Comparison of ENCODE assay signal across 26 cellular contexts in genomic region chr4:67940505-67940904, GRCh38. TPM values are rescaled to one million over a fixed set of nuclear protein-coding genes. Genes with fewer than 3 reads are reported as not detected.
DNase-seq lines count a peak whose midpoint lies in the region; ATAC-seq, FAIRE-seq and TF ChIP-seq lines count a peak whose summit lies in the region.
"Had no signal": no experiment of that assay in that cellular context is flagged by ENCODE, and none has a peak within 500 bp of the region (broad histone marks: within the 10 kb centered on the region; RNA-seq: fewer than 3 reads in every experiment).

No MANE protein-coding gene starts in this region.

- BruUV-seq in mammary epithelial cell (replicated peaks; lab: Mats Ljungman, UMichigan) (no TSS peak), MCF 10A (replicated peaks; lab: Mats Ljungman, UMichigan) (no TSS peak)

- in situ Hi-C loops in mammary epithelial cell (cut with MboI; ENCODE audit: low sequenced_read_pairs in 2 of 2): no loop called here

- H3K9me3 ChIP-seq in mammary epithelial cell (replicated peaks; ENCODE audit: insufficient read depth, low read length) (no peaks in the 10 kb centered on the region), esophagus (ENCODE audit: control insufficient read depth in 2 of 2, insufficient read depth in 1 of 2, low read depth in 1 of 2, low read length in 1 of 2) (no peaks in the 10 kb centered on the region)
- H3K9me3 ChIP-seq: A549, BE2C, HAP-1 had no signal

- no peaks in the 10 kb centered on the region for H3K9me3 Mint-ChIP-seq in MCF 10A (ENCODE audit: unreplicated experiment)

- no peak overlapping the region for H3K4me2 ChIP-seq in mammary epithelial cell (ENCODE audit: insufficient read depth, low read depth, low read length)
- H3K4me2 ChIP-seq: A549; BLaER1 treated with 17β-estradiol and CSF1 and Interleukin-3, amounts not matched to agents 10 nM and 100 nM had no signal

- no peaks in the 10 kb centered on the region for H3K36me3 ChIP-seq in mammary epithelial cell (ENCODE audit: insufficient read depth, low read length)
- no peaks in the 10 kb centered on the region for H3K36me3 ChIP-seq in bronchial epithelial cell (ENCODE audit: control insufficient read depth, insufficient read depth, low read length)
- no peaks in the 10 kb centered on the region for H3K36me3 ChIP-seq in esophagus (ENCODE audit: control insufficient read depth in 2 of 2, insufficient read depth in 2 of 2, low read length in 1 of 2)
- H3K36me3 ChIP-seq: BE2C; BLaER1 treated with 17β-estradiol and CSF1 and Interleukin-3, amounts not matched to agents 10 nM and 100 nM; HAP-1 had no signal

- DNase-seq in mammary epithelial cell: peak; percentile 37
- DNase-seq in MCF 10A (ENCODE audit: unreplicated experiment): no peak
- peak; percentile 46 for DNase-seq in bronchial epithelial cell (ENCODE audit: low read depth)
- DNase-seq in foreskin keratinocyte: no peak
- DNase-seq in activated effector memory CD4-positive, alpha-beta T cell treated with Interleukin-2 at 50 U/mL for 16 hours: no peak
- DNase-seq in putamen (ENCODE audit: low spot score): no peak
- DNase-seq: 8988T; ACHN; AML-193; BE2C; Calu3; CD4-positive, alpha-beta T cell; COR-L47; DMS53; DMS79 treated with DMSO at 0.1 percent for 48 hours; GOT3; HFFc6 had no signal

- intact Hi-C loops in mammary epithelial cell (cut with micrococcal nuclease) (no loop called here), MCF 10A (cut with micrococcal nuclease) (no loop called here)

- TF ChIP-seq CTCF in mammary epithelial cell (conservative IDR thresholded peaks at IDR 0.05 in 1 of 2, IDR thresholded peaks at IDR 0.05 in 1 of 2; ENCODE audit: extremely low read depth in 1 of 2, insufficient read depth in 1 of 2, low read depth in 1 of 2, low read length in 2 of 2): no peak
- no peak for TF ChIP-seq CTCF in MCF 10A (IDR thresholded peaks at IDR 0.05; ENCODE audit: unreplicated experiment)
- no peak for TF ChIP-seq CTCF in bronchial epithelial cell (IDR thresholded peaks at IDR 0.05; ENCODE audit: insufficient read depth, low read length, severe bottlenecking)
- no peak for TF ChIP-seq CTCF in foreskin keratinocyte (conservative IDR thresholded peaks at IDR 0.05)

- H3K27ac Mint-ChIP-seq in MCF 10A (ENCODE audit: low read depth, unreplicated experiment): no peak overlapping the region
- H3K27ac Mint-ChIP-seq: CD14-positive monocyte; CD4-positive, alpha-beta T cell; HFFc6 had no signal

- H3K4me1 ChIP-seq in mammary epithelial cell (ENCODE audit: insufficient read depth, low read length): no peaks in the 10 kb centered on the region
- peaks cover 0 to 2% of the 10 kb centered on the region in 2 donors for H3K4me1 ChIP-seq in esophagus (ENCODE audit: control insufficient read depth in 2 of 2, insufficient read depth in 2 of 2, low read length in 1 of 2)
- no peaks in the 10 kb centered on the region for H3K4me1 ChIP-seq in foreskin keratinocyte
- H3K4me1 ChIP-seq: A549, BE2C, HAP-1 had no signal

- no peak for FAIRE-seq in bronchial epithelial cell (lab: Jason Lieb, UNC)
- FAIRE-seq: A549, H54 had no signal

- H3K27me3 ChIP-seq in mammary epithelial cell (ENCODE audit: insufficient read depth, low read length) (no peaks in the 10 kb centered on the region), bronchial epithelial cell (ENCODE audit: control insufficient read depth, insufficient read depth, low read length) (no peaks in the 10 kb centered on the region), esophagus (ENCODE audit: control insufficient read depth in 1 of 2, insufficient read depth in 2 of 2, low read length in 2 of 2) (no peaks in the 10 kb centered on the region), foreskin keratinocyte (no peaks in the 10 kb centered on the region)
- H3K27me3 ChIP-seq: BE2C; BLaER1 treated with 17β-estradiol and CSF1 and Interleukin-3, amounts not matched to agents 10 nM and 100 nM had no signal

- H3K27ac ChIP-seq in mammary epithelial cell (ENCODE audit: insufficient read depth, low read depth, low read length) (no peak overlapping the region), esophagus (ENCODE audit: low read depth in 2 of 2, low read length in 1 of 2) (peak overlapping the region; percentile 82 to 84), foreskin keratinocyte (no peak overlapping the region)
- H3K27ac ChIP-seq: A549; BLaER1 treated with 17β-estradiol and CSF1 and Interleukin-3, amounts not matched to agents 10 nM and 100 nM had no signal

- CTCF ChIA-PET in mammary epithelial cell (lab: Charles Lee; ENCODE audit: low non-redundant PET): no interaction called here
- CTCF ChIA-PET in MCF 10A (lab: Yijun Ruan, JAX): no interaction called here

- WGBS in mammary epithelial cell (ENCODE audit: low coverage, missing lambda C conversion rate): 56% methylated on average over 2 of the region's 2 CpGs
- 60 to 62% methylated on average over 2 of the region's 2 CpGs for WGBS in esophagus, 2 donors

- POLR2A ChIA-PET in MCF 10A (lab: Yijun Ruan, JAX): no interaction called here

- H3K4me1 Mint-ChIP-seq in MCF 10A (ENCODE audit: insufficient read depth, unreplicated experiment): no peaks in the 10 kb centered on the region
- H3K4me1 Mint-ChIP-seq: CD14-positive monocyte had no signal

- no peaks in the 10 kb centered on the region for H4K20me1 ChIP-seq in mammary epithelial cell (ENCODE audit: insufficient read depth, low read length)
- H4K20me1 ChIP-seq: BLaER1 treated with 17β-estradiol and CSF1 and Interleukin-3, amounts not matched to agents 10 nM and 100 nM had no signal

- ATAC-seq in foreskin keratinocyte (peak; percentile 58), HG03432 (IDR thresholded peaks at IDR 0.05; ENCODE audit: unreplicated experiment) (no peak)
- ATAC-seq: A549 had no signal

- H3K9ac ChIP-seq in mammary epithelial cell (ENCODE audit: insufficient read depth, low read length): no peak overlapping the region
- H3K9ac ChIP-seq: BLaER1 treated with 17β-estradiol and CSF1 and Interleukin-3, amounts not matched to agents 10 nM and 100 nM had no signal

- no peaks in the 10 kb centered on the region for H3K27me3 Mint-ChIP-seq in MCF 10A (ENCODE audit: insufficient read depth, unreplicated experiment)
- H3K27me3 Mint-ChIP-seq: CD4-positive, alpha-beta T cell had no signal

- H3K4me3 ChIP-seq in mammary epithelial cell (replicated peaks in 1 of 3; ENCODE audit: insufficient read depth in 1 of 3, low read depth in 2 of 3, low read length in 3 of 3): no peak overlapping the region
- H3K4me3 ChIP-seq in bronchial epithelial cell (ENCODE audit: low read depth, low read length): no peak overlapping the region
- no peak overlapping the region for H3K4me3 ChIP-seq in esophagus (ENCODE audit: low read depth in 1 of 2, low read length in 2 of 2)
- H3K4me3 ChIP-seq: A549; BLaER1 treated with 17β-estradiol and CSF1 and Interleukin-3, amounts not matched to agents 10 nM and 100 nM; HAP-1 had no signal

- no peak overlapping the region for H2AFZ ChIP-seq in mammary epithelial cell (ENCODE audit: low read depth, low read length)

- H3K4me3 Mint-ChIP-seq in MCF 10A (ENCODE audit: unreplicated experiment): no peak overlapping the region
- H3K4me3 Mint-ChIP-seq: CD14-positive monocyte; CD4-positive, alpha-beta T cell; HFFc6 had no signal

- dilution Hi-C loops in mammary epithelial cell (cut with HindIII; ENCODE audit: low sequenced_read_pairs): no loop called here

- H3K79me2 ChIP-seq in mammary epithelial cell (ENCODE audit: insufficient read depth, low read length): no peaks in the 10 kb centered on the region

- H3K36me3 Mint-ChIP-seq in MCF 10A (ENCODE audit: insufficient read depth, unreplicated experiment): no peaks in the 10 kb centered on the region
- H3K36me3 Mint-ChIP-seq: CD14-positive monocyte had no signal

RNA-seq across cellular contexts. Expression of gene TMPRSS11A, which starts 22.8 kb away (rescaled TPM):
- total RNA-seq in mammary epithelial cell: not detected
- not detected for polyA plus RNA-seq in mammary epithelial cell
- not detected for polyA minus RNA-seq in mammary epithelial cell
- total RNA-seq in MCF 10A (2022): not detected in 2 replicates
- total RNA-seq in bronchial epithelial cell: 0.38 TPM in 1 of 2 replicates, not detected in the other
- polyA plus RNA-seq in esophagus: 10 to 100 TPM; 57.7 to 64.5 TPM
- total RNA-seq in foreskin keratinocyte: not detected in 2 replicates
- not detected in 2 replicates for polyA plus RNA-seq in foreskin keratinocyte
- total RNA-seq: Calu3; CD4-positive, alpha-beta T cell; Daoy; G401; HFFc6 had no signal
- polyA plus RNA-seq: A549, CD14-positive monocyte had no signal

RNA-seq across cellular contexts. Expression of gene TMPRSS11D, which starts 56.7 kb away (rescaled TPM):
- total RNA-seq in mammary epithelial cell (not detected), MCF 10A (2022) (not detected in 2 replicates), bronchial epithelial cell (8.7 and 15.1 TPM in 2 replicates), foreskin keratinocyte (0.17 and 0.99 TPM in 2 replicates)
- polyA plus RNA-seq in mammary epithelial cell (0.02 TPM), esophagus (100 to 1,000 TPM in 1 of 2 donors, 10 to 100 TPM in 1; 99.0 to 178 TPM), foreskin keratinocyte (0.20 and 0.54 TPM in 2 replicates)
- not detected for polyA minus RNA-seq in mammary epithelial cell
- total RNA-seq: Calu3; CD4-positive, alpha-beta T cell; Daoy; G401; HFFc6 had no signal
- polyA plus RNA-seq: A549, CD14-positive monocyte had no signal

Comparison
In these comparisons a context has a peak if more than half of its experiments do, and no peak if none do; other contexts are left out.
1. DNase-seq: peak in mammary epithelial cell (single experiment) and bronchial epithelial cell (single experiment); none in MCF 10A (single experiment), foreskin keratinocyte (0 of 2), activated effector memory CD4-positive, alpha-beta T cell treated with Interleukin-2 at 50 U/mL for 16 hours (single experiment) and putamen (single experiment).
2. H3K27ac ChIP-seq: peak in esophagus (2 of 2); none in mammary epithelial cell (single experiment) and foreskin keratinocyte (single experiment).